8 cellular contexts compared by ENCODE assay signal in genomic region chr3:100492059-100492809, GRCh38. TPM values are rescaled to one million over a fixed set of nuclear protein-coding genes. Genes with fewer than 3 reads are reported as not detected.
DNase-seq lines count a peak whose midpoint lies in the region; FAIRE-seq lines count a peak whose summit lies in the region.

A gene with protein sequence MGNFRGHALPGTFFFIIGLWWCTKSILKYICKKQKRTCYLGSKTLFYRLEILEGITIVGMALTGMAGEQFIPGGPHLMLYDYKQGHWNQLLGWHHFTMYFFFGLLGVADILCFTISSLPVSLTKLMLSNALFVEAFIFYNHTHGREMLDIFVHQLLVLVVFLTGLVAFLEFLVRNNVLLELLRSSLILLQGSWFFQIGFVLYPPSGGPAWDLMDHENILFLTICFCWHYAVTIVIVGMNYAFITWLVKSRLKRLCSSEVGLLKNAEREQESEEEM (plus strand): TSS chr3:100492619. CDS start chr3:100555212, 62,593 bp downstream.

- peak within 1 kb of the TSS; percentile 100 for H2AFZ ChIP-seq in neuron (ENCODE audit: low read depth, low read length)

- H3K9ac ChIP-seq in stomach smooth muscle (ENCODE audit: low read length in 2 of 2): peak within 1 kb of the TSS; percentile 78

- H3K27ac ChIP-seq in stomach smooth muscle (ENCODE audit: low read length): peak within 1 kb of the TSS; percentile 76

- peak within 1 kb of the TSS; percentile 75 for H3K4me3 ChIP-seq in neuron (ENCODE audit: low read length)
- H3K4me3 ChIP-seq in stomach smooth muscle (ENCODE audit: low read length in 2 of 2): peak within 1 kb of the TSS; percentile 70 to 86

- H3K4me1 ChIP-seq in neuron (ENCODE audit: insufficient read depth, low read length) (peaks cover 4% of the 10 kb centered on the region), stomach smooth muscle (ENCODE audit: control insufficient read depth, insufficient read depth, low read length) (peaks cover 5% of the 10 kb centered on the region)

- H3K27me3 ChIP-seq in neuron (ENCODE audit: insufficient read depth, low read length): no peaks in the 10 kb centered on the region
- no peaks in the 10 kb centered on the region for H3K27me3 ChIP-seq in stomach smooth muscle (ENCODE audit: control insufficient read depth in 1 of 2, insufficient read depth in 2 of 2, low read length in 2 of 2)

- no peaks in the 10 kb centered on the region for H3K36me3 ChIP-seq in neuron (ENCODE audit: insufficient read depth, low read length)
- no peaks in the 10 kb centered on the region for H3K36me3 ChIP-seq in stomach smooth muscle (ENCODE audit: control insufficient read depth in 2 of 2, insufficient read depth in 2 of 2, low read length in 2 of 2)

- H3K9me3 ChIP-seq in neuron (ENCODE audit: low read length) (no peaks in the 10 kb centered on the region), stomach smooth muscle (ENCODE audit: control insufficient read depth in 2 of 2, low read length in 2 of 2) (no peaks in the 10 kb centered on the region)

- FAIRE-seq in frontal cortex (lab: Jason Lieb, UNC): no peak

- DNase-seq in EL (peak; percentile 95), H4 (ENCODE audit: low spot score) (peak; percentile 89), LoVo (ENCODE audit: low spot score) (peak; percentile 94), SHP77 (lab: John Stamatoyannopoulos, UW) (peak; percentile 73 to 87), frontal cortex (ENCODE audit: low spot score in 2 of 2) (peak; percentile 90 to 97)
- DNase-seq in activated naive CD4-positive, alpha-beta T cell (lab: John Stamatoyannopoulos, UW): peak in 3 of 4 experiments; percentile 13 to 64 (median 50)

RNA-seq across cellular contexts. Expression of the gene that starts here (rescaled TPM):
- total RNA-seq in H4 (2014; rRNA removed; shearing (Covaris generic)): 22.1 and 31.6 TPM in 2 replicates
- total RNA-seq in frontal cortex: 2.9 TPM

Comparison
In these comparisons a context has a peak if more than half of its experiments do, and no peak if none do; other contexts are left out.
1. Peak in every context shown above with its lines: DNase-seq, H3K4me3 ChIP-seq and H3K27ac ChIP-seq.